ENCODE assay signal across 24 cellular contexts in the genomic region with DNA sequence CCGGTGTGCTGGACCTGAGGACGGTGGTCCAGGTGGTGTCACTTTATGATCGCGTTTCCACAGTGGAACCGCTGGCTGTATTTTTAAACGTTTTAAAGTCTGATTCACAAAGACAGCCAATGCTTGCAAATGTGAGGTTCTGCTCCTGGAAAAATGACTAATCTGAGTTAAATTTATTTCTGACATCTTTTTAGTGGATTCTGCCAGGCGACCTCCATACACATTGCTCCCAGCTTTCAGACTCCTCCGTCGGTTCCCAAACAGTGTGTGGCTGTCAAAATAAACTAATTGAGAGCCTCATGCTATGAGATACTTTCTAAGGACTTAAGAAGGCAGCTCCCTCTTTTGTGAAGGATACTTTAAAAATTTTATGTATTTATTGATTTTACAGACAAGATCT. TPM values are rescaled to one million over a fixed set of nuclear protein-coding genes. Genes with fewer than 3 reads are reported as not detected.
A peak's percentile ranks its signal among the peaks of the same experiment; 100 is the strongest.
DNase-seq lines count a peak whose midpoint lies in the region; TF ChIP-seq lines count a peak whose summit lies in the region.
"Had no signal": no experiment of that assay in that cellular context is flagged by ENCODE, and none has a peak within 500 bp of the region (broad histone marks: within the 10 kb centered on the region; RNA-seq: fewer than 3 reads in every experiment).

No MANE protein-coding gene starts in this region.

- no peaks in the 10 kb centered on the region for H3K9me3 Mint-ChIP-seq in Caco-2 (ENCODE audit: unreplicated experiment)
- H3K9me3 Mint-ChIP-seq: activated naive CD8-positive, alpha-beta T cell treated with anti-CD3 and anti-CD28 coated beads for 36 hours; activated T-helper 1 cell treated with anti-CD3 and anti-CD28 coated beads, Interleukin-12 subunit alpha, Interleukin-12 subunit beta, Interleukin-2, Interleukin-4 antibody, amounts not matched to agents 30 ng/mL and 10 ng/mL and 1 ng/mL, durations not matched to agents 14 hours and 24 hours and 36 hours; H9; natural killer cell treated with Interleukin-12 subunit alpha and Interleukin-12 subunit beta and Interleukin-15 and Interleukin-18, amount 100 ng/mL, for 72 hours; WTC11 had no signal

- no peak overlapping the region for H3K4me3 Mint-ChIP-seq in Caco-2 (ENCODE audit: unreplicated experiment)
- H3K4me3 Mint-ChIP-seq: activated CD8-positive, alpha-beta T cell treated with anti-CD3 and anti-CD28 coated beads, Interleukin-2, amount 10 ng/mL, durations not matched to agents 7 days and 5 days; activated naive CD8-positive, alpha-beta T cell treated with anti-CD3 and anti-CD28 coated beads for 36 hours; activated T-helper 1 cell treated with anti-CD3 and anti-CD28 coated beads, Interleukin-12 subunit alpha, Interleukin-12 subunit beta, Interleukin-2, Interleukin-4 antibody, amounts not matched to agents 30 ng/mL and 10 ng/mL and 1 ng/mL, durations not matched to agents 14 hours and 24 hours and 36 hours; H9; natural killer cell treated with Interleukin-12 subunit alpha and Interleukin-12 subunit beta and Interleukin-15 and Interleukin-18, amount 100 ng/mL, for 72 hours; T-helper 17 cell; WTC11 had no signal

- in situ Hi-C loops in mammary epithelial cell (cut with MboI; ENCODE audit: low sequenced_read_pairs in 2 of 2): no loop called here

- H3K27ac Mint-ChIP-seq in Caco-2 (ENCODE audit: unreplicated experiment): no peak overlapping the region
- H3K27ac Mint-ChIP-seq: activated CD8-positive, alpha-beta T cell treated with anti-CD3 and anti-CD28 coated beads, Interleukin-2, amount 10 ng/mL, durations not matched to agents 7 days and 5 days; activated naive CD8-positive, alpha-beta T cell treated with anti-CD3 and anti-CD28 coated beads for 36 hours; activated T-helper 1 cell treated with anti-CD3 and anti-CD28 coated beads, Interleukin-12 subunit alpha, Interleukin-12 subunit beta, Interleukin-2, Interleukin-4 antibody, amounts not matched to agents 30 ng/mL and 10 ng/mL and 1 ng/mL, durations not matched to agents 14 hours and 24 hours and 36 hours; natural killer cell treated with Interleukin-12 subunit alpha and Interleukin-12 subunit beta and Interleukin-15 and Interleukin-18, amount 100 ng/mL, for 72 hours; T-helper 17 cell; WTC11 had no signal

- no peaks in the 10 kb centered on the region for H3K27me3 Mint-ChIP-seq in Caco-2 (ENCODE audit: insufficient read depth, unreplicated experiment)
- H3K27me3 Mint-ChIP-seq: activated naive CD8-positive, alpha-beta T cell treated with anti-CD3 and anti-CD28 coated beads for 36 hours; natural killer cell treated with Interleukin-12 subunit alpha and Interleukin-12 subunit beta and Interleukin-15 and Interleukin-18, amount 100 ng/mL, for 72 hours; T-helper 17 cell had no signal

- 77 to 86% (median 82%) methylated on average over 9 of the region's 9 CpGs for WGBS in spleen, 5 donors
- 88% methylated on average over 9 of the region's 9 CpGs for WGBS in mammary epithelial cell (ENCODE audit: low coverage, missing lambda C conversion rate)

- TF ChIP-seq CTCF in fibroblast of the aortic adventitia (IDR thresholded peaks at IDR 0.05; ENCODE audit: insufficient read depth, low read length) (no peak), spleen (IDR thresholded peaks at IDR 0.05 in 8 of 11, conservative IDR thresholded peaks at IDR 0.05 in 3 of 11) (no peak), mammary epithelial cell (conservative IDR thresholded peaks at IDR 0.05 in 1 of 2, IDR thresholded peaks at IDR 0.05 in 1 of 2; ENCODE audit: extremely low read depth in 1 of 2, insufficient read depth in 1 of 2, low read depth in 1 of 2, low read length in 2 of 2) (no peak), Caco-2 (IDR thresholded peaks at IDR 0.05; ENCODE audit: insufficient read depth in 1 of 2, low read depth in 1 of 2, low read length in 1 of 2, severe bottlenecking in 1 of 2, unreplicated experiment in 1 of 2) (no peak)

- H3K36me3 ChIP-seq in spleen (no peaks in the 10 kb centered on the region), mammary epithelial cell (ENCODE audit: insufficient read depth, low read length) (no peaks in the 10 kb centered on the region), Caco-2 (ENCODE audit: control insufficient read depth, insufficient read depth, low read length) (no peaks in the 10 kb centered on the region)
- H3K36me3 ChIP-seq: esophagus squamous epithelium, upper lobe of left lung had no signal

- H4K20me1 ChIP-seq in mammary epithelial cell (ENCODE audit: insufficient read depth, low read length): no peaks in the 10 kb centered on the region

- H3K4me1 ChIP-seq in spleen: peaks cover 12 to 42% (median 34%) of the 10 kb centered on the region in 6 donors
- peaks cover 3% of the 10 kb centered on the region for H3K4me1 ChIP-seq in mammary epithelial cell (ENCODE audit: insufficient read depth, low read length)
- H3K4me1 ChIP-seq in Caco-2: peaks cover 30% of the 10 kb centered on the region

- BruUV-seq in mammary epithelial cell (replicated peaks; lab: Mats Ljungman, UMichigan) (no TSS peak), Caco-2 (replicated peaks; lab: Mats Ljungman, UMichigan) (no TSS peak)

- no peaks in the 10 kb centered on the region for H3K36me3 Mint-ChIP-seq in Caco-2 (ENCODE audit: insufficient read depth, unreplicated experiment)
- H3K36me3 Mint-ChIP-seq: activated naive CD8-positive, alpha-beta T cell treated with anti-CD3 and anti-CD28 coated beads for 36 hours; natural killer cell treated with Interleukin-12 subunit alpha and Interleukin-12 subunit beta and Interleukin-15 and Interleukin-18, amount 100 ng/mL, for 72 hours; WTC11 had no signal

- H3K27me3 ChIP-seq in spleen (replicated peaks in 1 of 7): no peaks in the 10 kb centered on the region
- no peaks in the 10 kb centered on the region for H3K27me3 ChIP-seq in mammary epithelial cell (ENCODE audit: insufficient read depth, low read length)
- H3K27me3 ChIP-seq in Caco-2 (replicated peaks; ENCODE audit: control insufficient read depth, insufficient read depth, low read length): no peaks in the 10 kb centered on the region
- H3K27me3 ChIP-seq: upper lobe of left lung had no signal

- DNase-seq in ELR (ENCODE audit: low read depth) (peak; percentile 33), amniotic epithelial cell (ENCODE audit: low read depth) (peak; percentile 42), fibroblast of the aortic adventitia (ENCODE audit: low read depth) (peak; percentile 71), stromal cell of bone marrow (ENCODE audit: low read depth) (peak; percentile 33), DMS114 treated with DMSO at 0.1 percent for 48 hours (lab: John Stamatoyannopoulos, UW; ENCODE audit: unreplicated experiment) (no peak), spleen (no peak), mammary epithelial cell (no peak), Caco-2 (no peak)
- DNase-seq: activated CD8-positive, alpha-beta T cell treated with anti-CD3 and anti-CD28 coated beads, Interleukin-2, amount 10 ng/mL, durations not matched to agents 7 days and 5 days; activated naive CD8-positive, alpha-beta T cell treated with anti-CD3 and anti-CD28 coated beads for 36 hours; COR-L47; effector memory CD4-positive, alpha-beta T cell; esophagus squamous epithelium; H9; mesendoderm; NCI-H1930; psoas muscle; stimulated activated naive CD4-positive, alpha-beta T cell; T-helper 17 cell; upper lobe of left lung had no signal

- dilution Hi-C loops in mammary epithelial cell (cut with HindIII; ENCODE audit: low sequenced_read_pairs): no loop called here

- peaks cover 13% of the 10 kb centered on the region for H3K4me1 Mint-ChIP-seq in Caco-2 (ENCODE audit: low read depth, unreplicated experiment)
- H3K4me1 Mint-ChIP-seq: activated naive CD8-positive, alpha-beta T cell treated with anti-CD3 and anti-CD28 coated beads for 36 hours had no signal

- no peak overlapping the region for H3K9ac ChIP-seq in mammary epithelial cell (ENCODE audit: insufficient read depth, low read length)

- no peak overlapping the region for H3K27ac ChIP-seq in spleen
- no peak overlapping the region for H3K27ac ChIP-seq in mammary epithelial cell (ENCODE audit: insufficient read depth, low read depth, low read length)
- H3K27ac ChIP-seq: esophagus squamous epithelium, HL-60, psoas muscle, upper lobe of left lung had no signal

- POLR2A ChIA-PET in Caco-2 (lab: Charles Lee): no interaction called here

- no peaks in the 10 kb centered on the region for H3K79me2 ChIP-seq in mammary epithelial cell (ENCODE audit: insufficient read depth, low read length)

- CTCF ChIA-PET in mammary epithelial cell (lab: Charles Lee; ENCODE audit: low non-redundant PET) (no interaction called here), Caco-2 (lab: Charles Lee) (interaction anchor here (1.4 kb wide), 1 partner anchor 10 kb away, joined by 5 read pairs; no protein-coding TSS in a partner anchor)

- no peak overlapping the region for H3K4me2 ChIP-seq in mammary epithelial cell (ENCODE audit: insufficient read depth, low read depth, low read length)

- H3K9me3 ChIP-seq in spleen (no peaks in the 10 kb centered on the region), mammary epithelial cell (replicated peaks; ENCODE audit: insufficient read depth, low read length) (no peaks in the 10 kb centered on the region), Caco-2 (no peaks in the 10 kb centered on the region)
- H3K9me3 ChIP-seq: esophagus squamous epithelium, psoas muscle, upper lobe of left lung had no signal

- H3K4me3 ChIP-seq in fibroblast of the aortic adventitia (ENCODE audit: low read depth, low read length) (peak overlapping the region; percentile 15), spleen (no peak overlapping the region), mammary epithelial cell (replicated peaks in 1 of 3; ENCODE audit: insufficient read depth in 1 of 3, low read depth in 2 of 3, low read length in 3 of 3) (no peak overlapping the region), Caco-2 (ENCODE audit: low read depth, low read length) (no peak overlapping the region)
- H3K4me3 ChIP-seq: esophagus squamous epithelium, psoas muscle, upper lobe of left lung had no signal

- TF ChIP-seq POLR2A in spleen (IDR thresholded peaks at IDR 0.05): no peak

- intact Hi-C loops in spleen (cut with DNase I; ENCODE audit: low total_unique reads) (no loop called here), mammary epithelial cell (cut with micrococcal nuclease) (no loop called here), Caco-2 (cut with micrococcal nuclease; ENCODE audit: unreplicated experiment) (no loop called here)

- no peak overlapping the region for H2AFZ ChIP-seq in mammary epithelial cell (ENCODE audit: low read depth, low read length)

RNA-seq across cellular contexts. Expression of a gene that starts 12.7 kb away (rescaled TPM):
- total RNA-seq in fibroblast of the aortic adventitia (ENCODE audit: low replicate concordance) (9.2 and 27.9 TPM in 2 replicates), spleen (100 to 1,000 TPM in 2 of 7 donors, 10 to 100 TPM in 5; 62.6 to 158 (median 86.0) TPM), mammary epithelial cell (10 to 100 TPM; 13.2 to 45.8 TPM), Caco-2 (2022) (57.3 and 58.6 TPM in 2 replicates)
- polyA plus RNA-seq in spleen (10 to 100 TPM; 11.9 to 33.0 (median 13.1) TPM), mammary epithelial cell (25.9 TPM)
- polyA minus RNA-seq in mammary epithelial cell: 20.2 TPM

Comparison
In these comparisons a context has a peak if more than half of its experiments do, and no peak if none do; other contexts are left out.
1. DNase-seq: peak in ELR (single experiment), amniotic epithelial cell (single experiment), fibroblast of the aortic adventitia (single experiment) and stromal cell of bone marrow (single experiment); none in DMS114 treated with DMSO at 0.1 percent for 48 hours (single experiment), spleen (single experiment), mammary epithelial cell (single experiment) and Caco-2 (0 of 2).